9 cellular contexts compared by ENCODE assay signal in the genomic region with DNA sequence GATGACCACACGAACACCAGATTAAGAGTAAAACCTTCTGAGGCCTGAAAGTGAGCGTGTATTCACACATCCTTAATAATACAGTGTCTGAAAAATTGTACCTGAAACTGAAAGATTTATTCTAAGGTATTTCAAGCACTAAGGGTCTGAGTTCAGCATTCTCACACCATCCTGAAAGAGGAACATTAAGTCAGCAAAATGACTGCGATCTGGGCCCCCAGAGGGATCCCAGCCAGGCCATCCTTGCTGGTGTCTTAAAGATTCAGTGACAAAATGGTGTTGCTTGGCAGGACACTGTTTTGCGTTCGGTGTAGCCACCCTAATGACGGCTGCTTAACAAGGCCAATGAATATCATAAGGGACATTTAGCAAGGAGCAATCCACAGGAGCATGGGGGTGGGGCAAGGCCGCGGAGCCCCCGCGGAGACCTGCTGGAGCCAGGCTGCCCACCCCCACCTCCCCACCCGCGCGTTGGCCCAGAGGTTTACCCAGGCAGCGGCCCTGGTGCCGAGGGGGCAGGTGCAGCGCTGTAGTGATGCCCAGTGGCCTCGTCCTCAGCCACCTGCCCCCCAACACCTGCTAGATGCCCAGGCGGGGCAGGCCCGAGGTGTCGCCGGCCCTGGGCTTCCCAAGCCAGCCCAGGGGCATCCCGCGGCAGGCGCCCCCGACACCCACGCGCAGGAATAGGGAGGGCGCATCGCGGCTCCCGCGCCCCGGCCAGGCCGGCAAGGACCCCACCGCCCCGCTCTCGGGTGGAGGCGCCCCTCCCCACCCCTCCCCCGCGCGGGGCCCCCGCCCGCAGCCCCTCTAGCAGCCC. TPM values are rescaled to one million over a fixed set of nuclear protein-coding genes. Genes with fewer than 3 reads are reported as not detected.
DNase-seq lines count a peak whose midpoint lies in the region; ATAC-seq and TF ChIP-seq lines count a peak whose summit lies in the region.
"Had no signal": no experiment of that assay in that cellular context is flagged by ENCODE, and none has a peak within 500 bp of the region (broad histone marks: within the 10 kb centered on the region; RNA-seq: fewer than 3 reads in every experiment).

No MANE protein-coding gene starts in this region.

- peaks cover 45% of the 10 kb centered on the region for H3K27me3 Mint-ChIP-seq in mesothelial cell of epicardium (ENCODE audit: low read depth)
- H3K27me3 Mint-ChIP-seq in activated T-helper 17 cell treated with anti-CD3 and anti-CD28 coated beads, Interleukin-2, amount 50 U/mL, for 72 hours: peaks cover 47% of the 10 kb centered on the region

- peaks cover 22% of the 10 kb centered on the region for H3K4me1 Mint-ChIP-seq in mesothelial cell of epicardium
- H3K4me1 Mint-ChIP-seq in activated T-helper 17 cell treated with anti-CD3 and anti-CD28 coated beads, Interleukin-2, amount 50 U/mL, for 72 hours: no peaks in the 10 kb centered on the region

- H3K27ac Mint-ChIP-seq in mesothelial cell of epicardium: no peak overlapping the region
- no peak overlapping the region for H3K27ac Mint-ChIP-seq in activated naive CD4-positive, alpha-beta T cell treated with anti-CD3 and anti-CD28 coated beads, Interleukin-2, amount 50 U/mL, for 72 hours
- no peak overlapping the region for H3K27ac Mint-ChIP-seq in activated T-helper 17 cell treated with anti-CD3 and anti-CD28 coated beads, Interleukin-2, amount 50 U/mL, for 72 hours

- peak overlapping the region; percentile 58 for H3K4me3 ChIP-seq in AG09309 (ENCODE audit: control insufficient read depth, low read depth, low read length)

- DNase-seq in AG09309 (ENCODE audit: low read depth) (no peak), cerebellar cortex (ENCODE audit: low spot score) (peak; percentile 50), mesothelial cell of epicardium (ENCODE audit: low spot score in 2 of 2, unreplicated experiment in 2 of 2) (no peak), GDM1 (lab: John Stamatoyannopoulos, UW) (no peak)
- no peak for DNase-seq in activated naive CD4-positive, alpha-beta T cell treated with anti-CD3 and anti-CD28 coated beads, Interleukin-2, amount 50 U/mL, for 72 hours (ENCODE audit: low spot score in 2 of 2)

- ATAC-seq in HG03025 (IDR thresholded peaks at IDR 0.05; ENCODE audit: low FRiP score, unreplicated experiment) (peak; percentile 64), GM18517 (IDR thresholded peaks at IDR 0.05; ENCODE audit: unreplicated experiment) (no peak)
- ATAC-seq in activated naive CD4-positive, alpha-beta T cell treated with anti-CD3 and anti-CD28 coated beads, Interleukin-2, amount 50 U/mL, for 72 hours: no peak
- ATAC-seq in activated T-helper 17 cell treated with anti-CD3 and anti-CD28 coated beads, Interleukin-2, amount 50 U/mL, for 72 hours (replicated peaks): no peak

- H3K36me3 Mint-ChIP-seq in mesothelial cell of epicardium: no peaks in the 10 kb centered on the region
- H3K36me3 Mint-ChIP-seq in activated naive CD4-positive, alpha-beta T cell treated with anti-CD3 and anti-CD28 coated beads, Interleukin-2, amount 50 U/mL, for 72 hours: no peaks in the 10 kb centered on the region
- no peaks in the 10 kb centered on the region for H3K36me3 Mint-ChIP-seq in activated T-helper 17 cell treated with anti-CD3 and anti-CD28 coated beads, Interleukin-2, amount 50 U/mL, for 72 hours (ENCODE audit: low read depth)

- peak overlapping the region; percentile 60 for H3K4me3 Mint-ChIP-seq in mesothelial cell of epicardium
- H3K4me3 Mint-ChIP-seq in activated T-helper 17 cell treated with anti-CD3 and anti-CD28 coated beads, Interleukin-2, amount 50 U/mL, for 72 hours: no peak overlapping the region

- no peak for TF ChIP-seq CTCF in AG09309 (IDR thresholded peaks at IDR 0.05; ENCODE audit: control insufficient read depth, insufficient read depth, low read depth, low read length, missing control alignments)
- TF ChIP-seq CTCF in mesothelial cell of epicardium (IDR thresholded peaks at IDR 0.05; ENCODE audit: unreplicated experiment): no peak

- H3K9me3 Mint-ChIP-seq in mesothelial cell of epicardium: no peaks in the 10 kb centered on the region
- no peaks in the 10 kb centered on the region for H3K9me3 Mint-ChIP-seq in activated naive CD4-positive, alpha-beta T cell treated with anti-CD3 and anti-CD28 coated beads, Interleukin-2, amount 50 U/mL, for 72 hours
- H3K9me3 Mint-ChIP-seq in activated T-helper 17 cell treated with anti-CD3 and anti-CD28 coated beads, Interleukin-2, amount 50 U/mL, for 72 hours: no peaks in the 10 kb centered on the region

RNA-seq across cellular contexts. Expression of a gene that starts 0.7 kb away (rescaled TPM):
- total RNA-seq in mesothelial cell of epicardium: 2.1 to 2.5 TPM (median 2.2 TPM) in 3 replicates
- not detected for total RNA-seq in activated naive CD4-positive, alpha-beta T cell treated with anti-CD3 and anti-CD28 coated beads, Interleukin-2, amount 50 U/mL, for 72 hours
- total RNA-seq in activated T-helper 17 cell treated with anti-CD3 and anti-CD28 coated beads, Interleukin-2, amount 50 U/mL, for 72 hours: not detected
- total RNA-seq: Daoy had no signal

RNA-seq across cellular contexts. Expression of a gene that starts 36.9 kb away (rescaled TPM):
- total RNA-seq in mesothelial cell of epicardium: 0.07 to 0.09 TPM in 2 of 3 replicates, not detected in the other
- total RNA-seq in activated naive CD4-positive, alpha-beta T cell treated with anti-CD3 and anti-CD28 coated beads, Interleukin-2, amount 50 U/mL, for 72 hours: not detected
- total RNA-seq in activated T-helper 17 cell treated with anti-CD3 and anti-CD28 coated beads, Interleukin-2, amount 50 U/mL, for 72 hours: under 1 TPM in 1 of 2 donors, not detected in 1; 0.05 TPM
